Comparison of ENCODE assay signal across 8 cellular contexts in genomic region chr11:27201454-27202302, GRCh38.
DNase-seq lines count a peak whose midpoint lies in the region; ATAC-seq, FAIRE-seq and TF ChIP-seq lines count a peak whose summit lies in the region.

No MANE protein-coding gene starts in this region.

- in situ Hi-C loops in K562 (cut with MboI): no loop called here

- no peaks in the 10 kb centered on the region for H3K79me2 ChIP-seq in K562 (ENCODE audit: control insufficient read depth, insufficient read depth, low read length)

- no TSS peak for BruUV-seq in K562 (replicated peaks; lab: Mats Ljungman, UMichigan)

- H3K4me3 Mint-ChIP-seq in stimulated activated naive CD8-positive, alpha-beta T cell treated with anti-CD3 and anti-CD28 coated beads, Interleukin-15, amount 100 ng/mL, for 72 hours: no peak overlapping the region

- intact Hi-C loops in K562 (cut with micrococcal nuclease): no loop called here

- no peaks in the 10 kb centered on the region for H3K27me3 ChIP-seq in K562 (ENCODE audit: control insufficient read depth in 2 of 2, insufficient read depth in 2 of 2, low read length in 2 of 2)
- no peaks in the 10 kb centered on the region for H3K27me3 ChIP-seq in lung (ENCODE audit: control insufficient read depth, insufficient read depth)

- no peak overlapping the region; the same call in 2 of the 3 replicates for H3K27ac ChIP-seq in K562 (ENCODE audit: extremely low read depth, low read depth, low read length)
- H3K27ac ChIP-seq in lung (ENCODE audit: low read depth in 1 of 2, low read length in 1 of 2): no peak overlapping the region

- H4K20me1 ChIP-seq in K562 (replicated peaks; ENCODE audit: control insufficient read depth, insufficient read depth, low read length): no peaks in the 10 kb centered on the region

- no peak overlapping the region for H3K4me3 ChIP-seq in K562
- no peak overlapping the region for H3K4me3 ChIP-seq in lung

- no peak overlapping the region for H3K9ac ChIP-seq in K562 (ENCODE audit: insufficient read depth in 1 of 2, low read depth in 2 of 2, low read length in 2 of 2)

- no peak for TF ChIP-seq POLR2A in K562 (conservative IDR thresholded peaks at IDR 0.05)

- CTCF ChIA-PET in K562 (lab: Yijun Ruan, JAX; ENCODE audit: low intra/inter-chr PET ratio): interaction anchor here (1.1 kb wide), 1 partner anchor 18 kb away, joined by 3 read pairs; no protein-coding TSS in a partner anchor

- 6% methylated on average over 9 of the region's 10 CpGs for WGBS in K562 (ENCODE audit: insufficient coverage, low coverage, missing lambda C conversion rate)
- 38 to 61% methylated on average over 10 of the region's 10 CpGs for WGBS in lung, 2 donors

- peak overlapping the region; percentile 43 for H3K4me2 ChIP-seq in K562 (ENCODE audit: insufficient read depth, low read length)

- no peaks in the 10 kb centered on the region for H3K9me3 Mint-ChIP-seq in stimulated activated naive CD8-positive, alpha-beta T cell treated with anti-CD3 and anti-CD28 coated beads, Interleukin-15, amount 100 ng/mL, for 72 hours

- H2AFZ ChIP-seq in K562 (ENCODE audit: low read depth, low read length): no peak overlapping the region; the same call in 1 of the 2 replicates

- POLR2A ChIA-PET in K562 (lab: Yijun Ruan, JAX): interaction anchor here (1.2 to 1.5 kb wide), 2 partner anchors 10 to 12 kb away, joined by 4 to 5 read pairs; no protein-coding TSS in a partner anchor

- H3K4me1 Mint-ChIP-seq in stimulated activated naive CD8-positive, alpha-beta T cell treated with anti-CD3 and anti-CD28 coated beads, Interleukin-15, amount 100 ng/mL, for 72 hours: peaks cover 6% of the 10 kb centered on the region

- peak; percentile 88 for FAIRE-seq in K562 (lab: Jason Lieb, UNC)

- H3K27me3 Mint-ChIP-seq in stimulated activated naive CD8-positive, alpha-beta T cell treated with anti-CD3 and anti-CD28 coated beads, Interleukin-15, amount 100 ng/mL, for 72 hours: peaks cover 15% of the 10 kb centered on the region

- TF ChIP-seq RAD21 in K562 (CRISPR knock-in tag; conservative IDR thresholded peaks at IDR 0.05 in 1 of 2, IDR thresholded peaks at IDR 0.05 in 1 of 2): no peak

- H3K9me3 ChIP-seq in K562 (replicated peaks; ENCODE audit: control insufficient read depth, insufficient read depth, low read depth, low read length): no peaks in the 10 kb centered on the region
- no peaks in the 10 kb centered on the region for H3K9me3 ChIP-seq in lung (ENCODE audit: control insufficient read depth in 2 of 2, insufficient read depth in 1 of 2, low read length in 1 of 2)

- ATAC-seq in K562: peak; percentile 85
- ATAC-seq in lung (ENCODE audit: insufficient read depth, low FRiP score): no peak
- ATAC-seq in HG03571 (IDR thresholded peaks at IDR 0.05; ENCODE audit: unreplicated experiment): no peak
- ATAC-seq in HG02884 (IDR thresholded peaks at IDR 0.05; ENCODE audit: unreplicated experiment): no peak
- no peak for ATAC-seq in stimulated activated naive CD8-positive, alpha-beta T cell treated with anti-CD3 and anti-CD28 coated beads, Interleukin-15, amount 100 ng/mL, for 72 hours

- H3K27ac Mint-ChIP-seq in stimulated activated naive CD8-positive, alpha-beta T cell treated with anti-CD3 and anti-CD28 coated beads, Interleukin-15, amount 100 ng/mL, for 72 hours: no peak overlapping the region

- TF ChIP-seq EP300 in K562 (IDR thresholded peaks at IDR 0.05; ENCODE audit: low read length): peak; percentile 47; the same call in 1 of the 2 replicates

- no peaks in the 10 kb centered on the region for H3K9me1 ChIP-seq in K562 (ENCODE audit: control insufficient read depth, insufficient read depth, low read length)

- H3K4me1 ChIP-seq in K562 (replicated peaks in 1 of 2; ENCODE audit: control insufficient read depth in 2 of 2, insufficient read depth in 2 of 2, low read length in 2 of 2) (peaks cover 8 to 26% of the 10 kb centered on the region in 2 experiments; a peak in 4 of 5 replicates), lung (ENCODE audit: control insufficient read depth in 2 of 2, insufficient read depth in 2 of 2, low read length in 2 of 2) (peaks cover 4 to 7% of the 10 kb centered on the region in 2 donors)

- H3K36me3 ChIP-seq in K562 (ENCODE audit: control insufficient read depth, insufficient read depth, low read length) (no peaks in the 10 kb centered on the region), lung (ENCODE audit: control insufficient read depth in 2 of 2, insufficient read depth in 2 of 2, low read length in 2 of 2) (no peaks in the 10 kb centered on the region)

- TF ChIP-seq CTCF in K562 (IDR thresholded peaks at IDR 0.05 in 2 of 3, conservative IDR thresholded peaks at IDR 0.05 in 1 of 3; ENCODE audit: insufficient read depth in 2 of 3, low read depth in 1 of 3, low read length in 3 of 3): no peak
- TF ChIP-seq CTCF in lung (IDR thresholded peaks at IDR 0.05; ENCODE audit: control extremely low read depth, extremely low read depth): no peak

- DNase-seq in DMS153 (lab: John Stamatoyannopoulos, UW) (peak; percentile 93), NCI-H2107 (lab: John Stamatoyannopoulos, UW) (peak; percentile 71), K562 (ENCODE audit: extremely low read depth in 1 of 4, low spot score in 3 of 4) (peak; percentile 66 to 87 (median 74)), lung (ENCODE audit: low spot score) (peak; percentile 59), GOT3 (lab: John Stamatoyannopoulos, UW) (no peak)
- no peak for DNase-seq in stimulated activated naive CD8-positive, alpha-beta T cell treated with anti-CD3 and anti-CD28 coated beads, Interleukin-15, amount 100 ng/mL, for 72 hours

TF ChIP-seq in K562, 482 proteins besides CTCF, POLR2A, EP300 and RAD21 (continues in another document):
- peak; percentile 82 for TF ChIP-seq PML (IDR thresholded peaks at IDR 0.05; ENCODE audit: low read length)
- TF ChIP-seq DACH1 (IDR thresholded peaks at IDR 0.05; ENCODE audit: partially characterized antibody): peak; percentile 59
- peak; percentile 29; the same call in 1 of the 2 replicates for TF ChIP-seq CXXC5 (CRISPR knock-in tag; IDR thresholded peaks at IDR 0.05)
- no peak for TF ChIP-seq BRD4 (IDR thresholded peaks at IDR 0.05)
- TF ChIP-seq, protein P1, sequence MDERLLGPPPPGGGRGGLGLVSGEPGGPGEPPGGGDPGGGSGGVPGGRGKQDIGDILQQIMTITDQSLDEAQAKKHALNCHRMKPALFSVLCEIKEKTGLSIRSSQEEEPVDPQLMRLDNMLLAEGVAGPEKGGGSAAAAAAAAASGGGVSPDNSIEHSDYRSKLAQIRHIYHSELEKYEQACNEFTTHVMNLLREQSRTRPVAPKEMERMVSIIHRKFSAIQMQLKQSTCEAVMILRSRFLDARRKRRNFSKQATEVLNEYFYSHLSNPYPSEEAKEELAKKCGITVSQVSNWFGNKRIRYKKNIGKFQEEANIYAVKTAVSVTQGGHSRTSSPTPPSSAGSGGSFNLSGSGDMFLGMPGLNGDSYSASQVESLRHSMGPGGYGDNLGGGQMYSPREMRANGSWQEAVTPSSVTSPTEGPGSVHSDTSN (CRISPR knock-in tag; IDR thresholded peaks at IDR 0.05; ENCODE audit: low read depth): no peak
- TF ChIP-seq, protein P1 (tag; conservative IDR thresholded peaks at IDR 0.05; ENCODE audit: low read depth): peak; percentile 86
- TF ChIP-seq SMARCA5 (IDR thresholded peaks at IDR 0.05): no peak
- TF ChIP-seq MAFF (IDR thresholded peaks at IDR 0.05; ENCODE audit: low read length): peak; percentile 35; the same call in 1 of the 2 replicates
- no peak for TF ChIP-seq ZNF121 (CRISPR knock-in tag; conservative IDR thresholded peaks at IDR 0.05)
- peak; percentile 58; the same call in 1 of the 2 replicates for TF ChIP-seq FOXM1 (IDR thresholded peaks at IDR 0.05; ENCODE audit: low read depth)
- TF ChIP-seq FOXM1 (CRISPR knock-in tag; IDR thresholded peaks at IDR 0.05; ENCODE audit: low read depth): no peak
- peak; percentile 80 to 82 for TF ChIP-seq MNT (conservative IDR thresholded peaks at IDR 0.05)
- TF ChIP-seq ETS2 (tag; IDR thresholded peaks at IDR 0.05; ENCODE audit: borderline replicate concordance, poor library complexity, severe bottlenecking): no peak
- peak; percentile 88 for TF ChIP-seq TAL1 (IDR thresholded peaks at IDR 0.05)
- TF ChIP-seq FOXA3 (CRISPR knock-in tag; conservative IDR thresholded peaks at IDR 0.05 in 1 of 2, IDR thresholded peaks at IDR 0.05 in 1 of 2): 0 out of 4 replicates have a peak, but pooled peaks of 1 of the 2 experiments have one; percentile 29
- TF ChIP-seq POLR2B (IDR thresholded peaks at IDR 0.05; ENCODE audit: low read depth, partially characterized antibody): no peak
- TF ChIP-seq CBX5 (IDR thresholded peaks at IDR 0.05; ENCODE audit: borderline replicate concordance, low read depth): no peak
- TF ChIP-seq C11orf30 (IDR thresholded peaks at IDR 0.05; ENCODE audit: low read depth): peak; percentile 58; the same call in 1 of the 2 replicates

Comparison
In these comparisons a context has a peak if more than half of its experiments do, and no peak if none do; other contexts are left out.
1. DNase-seq: peak in DMS153 (single experiment), NCI-H2107 (single experiment), K562 (4 of 4) and lung (single experiment); none in GOT3 (single experiment) and stimulated activated naive CD8-positive, alpha-beta T cell treated with anti-CD3 and anti-CD28 coated beads, Interleukin-15, amount 100 ng/mL, for 72 hours (0 of 2).